ENCODE assay signal across 34 cellular contexts in genomic region chr4:65066106-65066505, GRCh38.
"Had no signal": no experiment of that assay in that cellular context is flagged by ENCODE, and none has a peak within 500 bp of the region (broad histone marks: within the 10 kb centered on the region; RNA-seq: fewer than 3 reads in every experiment).

No MANE protein-coding gene starts in this region.

- H3K27ac ChIP-seq: adrenal gland, body of pancreas, brain microvascular endothelial cell, breast epithelium, WERI-Rb-1 had no signal

- DNase-seq: activated CD4-positive, alpha-beta memory T cell treated with anti-CD3 and anti-CD28 coated beads, Interleukin-2, amount 10 ng/mL, durations not matched to agents 7 days and 5 days; activated CD4-positive, alpha-beta T cell treated with anti-CD3 and anti-CD28 coated beads for 1 hour; activated CD4-positive, alpha-beta T cell treated with anti-CD3 and anti-CD28 coated beads for 36 hours; activated CD4-positive, alpha-beta T cell treated with anti-CD3 and anti-CD28 coated beads for 48 hours; activated CD4-positive, alpha-beta T cell treated with anti-CD3 and anti-CD28 coated beads, Interleukin-2, amount 10 ng/mL, durations not matched to agents 7 days and 5 days; activated CD4-positive, alpha-beta T cell treated with anti-CD3 and anti-CD28 coated beads, Interleukin-2, amount 50 U/mL, for 48 hours; activated CD4-positive, CD25-positive, alpha-beta regulatory T cell; activated CD8-positive, alpha-beta memory T cell treated with anti-CD3 and anti-CD28 coated beads for 24 hours; activated CD8-positive, alpha-beta memory T cell treated with anti-CD3 and anti-CD28 coated beads, Interleukin-2, amount 10 ng/mL, durations not matched to agents 7 days and 5 days; activated CD8-positive, alpha-beta memory T cell treated with anti-CD3 and anti-CD28 coated beads, Interleukin-2, amount 50 U/mL, for 48 hours; activated CD8-positive, alpha-beta T cell treated with anti-CD3 and anti-CD28 coated beads, Interleukin-2, amount 10 ng/mL, durations not matched to agents 7 days and 5 days; activated effector memory CD4-positive, alpha-beta T cell treated with Interleukin-2 at 50 U/mL for 16 hours; activated gamma-delta T cell; activated naive CD4-positive, alpha-beta T cell treated with anti-CD3 and anti-CD28 coated beads for 36 hours; activated naive CD4-positive, alpha-beta T cell treated with anti-CD3 and anti-CD28 coated beads, Interleukin-2, amount 50 U/mL, for 16 hours; activated naive CD8-positive, alpha-beta T cell treated with anti-CD3 and anti-CD28 coated beads for 36 hours; activated T-cell treated with anti-CD3 and anti-CD28 coated beads, Interleukin-2, amount 50 U/mL, for 24 hours; activated T-cell treated with anti-CD3 and anti-CD28 coated beads, Interleukin-2, amount 50 U/mL, for 48 hours; adrenal gland; amniotic stem cell; aorta; body of pancreas; brain microvascular endothelial cell; central memory CD4-positive, alpha-beta T cell; T-helper 1 cell; T-helper 2 cell; T-helper 9 cell; WERI-Rb-1 had no signal

- H3K27me3 ChIP-seq: adrenal gland, body of pancreas, brain microvascular endothelial cell, breast epithelium had no signal

- ATAC-seq: activated CD4-positive, alpha-beta T cell treated with anti-CD3 and anti-CD28 coated beads for 36 hours; activated CD4-positive, CD25-positive, alpha-beta regulatory T cell treated with anti-CD3 and anti-CD28 coated beads, Interleukin-2, amount 50 U/mL, for 24 hours; activated CD8-positive, alpha-beta memory T cell treated with anti-CD3 and anti-CD28 coated beads, Interleukin-2, amount 10 ng/mL, durations not matched to agents 7 days and 5 days; activated CD8-positive, alpha-beta T cell treated with anti-CD3 and anti-CD28 coated beads, Interleukin-2, amount 10 ng/mL, durations not matched to agents 7 days and 5 days; activated naive CD4-positive, alpha-beta T cell treated with anti-CD3 and anti-CD28 coated beads, Interleukin-2, amount 50 U/mL, for 72 hours; body of pancreas; WTC11 had no signal

- FAIRE-seq: astrocyte, TTC549 had no signal

- H3K4me3 ChIP-seq: adrenal gland, body of pancreas, breast epithelium had no signal

- H3K4me1 ChIP-seq: adrenal gland, body of pancreas, breast epithelium had no signal

- H3K9me3 ChIP-seq: adrenal gland, body of pancreas, breast epithelium had no signal

- H3K36me3 ChIP-seq: adrenal gland, brain microvascular endothelial cell, breast epithelium, WERI-Rb-1 had no signal
